Comparison of ENCODE assay signal across 31 cellular contexts in the genomic region with DNA sequence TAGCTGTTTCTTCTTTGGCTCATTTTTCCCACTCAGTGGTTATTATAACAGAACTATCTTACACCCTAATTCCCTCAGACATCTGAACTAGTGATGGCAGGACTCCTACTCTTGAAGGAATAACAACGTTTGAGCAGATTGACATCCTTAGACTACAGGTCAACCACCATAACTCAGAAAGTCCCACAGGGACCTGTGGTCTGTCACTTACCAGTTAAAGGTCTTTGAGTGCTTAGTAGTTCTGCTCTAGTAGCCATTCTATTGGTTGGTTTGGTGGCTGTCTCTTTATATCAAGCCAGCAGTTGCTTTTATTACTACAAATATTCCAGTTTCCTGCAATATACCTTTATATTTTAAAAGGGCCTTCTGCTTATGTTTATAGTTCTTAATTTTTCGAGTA.
"Had no signal": no experiment of that assay in that cellular context is flagged by ENCODE, and none has a peak within 500 bp of the region (broad histone marks: within the 10 kb centered on the region; RNA-seq: fewer than 3 reads in every experiment).

No MANE protein-coding gene starts in this region.

- H3K27me3 Mint-ChIP-seq: activated CD4-positive, alpha-beta T cell treated with anti-CD3 and anti-CD28 coated beads, Interleukin-2, amount 10 ng/mL, durations not matched to agents 24 days and 14 days; activated CD8-positive, alpha-beta T cell treated with anti-CD3 and anti-CD28 coated beads for 36 hours; activated naive CD4-positive, alpha-beta T cell treated with anti-CD3 and anti-CD28 coated beads, Interleukin-2, amount 50 U/mL, for 24 hours; activated naive CD8-positive, alpha-beta T cell treated with anti-CD3 and anti-CD28 coated beads, Interleukin-2, amount 10 ng/mL, durations not matched to agents 7 days and 5 days; activated T-helper 17 cell treated with anti-CD3 and anti-CD28 coated beads, Interleukin-2, amount 50 U/mL, for 72 hours had no signal

- H3K4me1 Mint-ChIP-seq: activated naive CD4-positive, alpha-beta T cell treated with anti-CD3 and anti-CD28 coated beads, Interleukin-2, amount 50 U/mL, for 24 hours; activated T-helper 17 cell treated with anti-CD3 and anti-CD28 coated beads, Interleukin-2, amount 50 U/mL, for 72 hours had no signal

- H3K9me3 ChIP-seq: ascending aorta, SJCRH30 had no signal

- H3K27me3 ChIP-seq: ascending aorta, cardiac muscle cell, SJCRH30 had no signal

- H3K27ac ChIP-seq: ascending aorta, cardiac muscle cell, SJCRH30, SK-N-MC, WERI-Rb-1 had no signal

- H3K9me3 Mint-ChIP-seq: activated CD4-positive, alpha-beta T cell treated with anti-CD3 and anti-CD28 coated beads, Interleukin-2, amount 10 ng/mL, durations not matched to agents 24 days and 14 days; activated CD8-positive, alpha-beta T cell treated with anti-CD3 and anti-CD28 coated beads for 36 hours; activated naive CD4-positive, alpha-beta T cell treated with anti-CD3 and anti-CD28 coated beads, Interleukin-2, amount 50 U/mL, for 24 hours; activated naive CD8-positive, alpha-beta T cell treated with anti-CD3 and anti-CD28 coated beads, Interleukin-2, amount 10 ng/mL, durations not matched to agents 7 days and 5 days; activated T-cell treated with anti-CD3 and anti-CD28 coated beads, Interleukin-2, amount 50 U/mL, for 72 hours; activated T-helper 17 cell treated with anti-CD3 and anti-CD28 coated beads, Interleukin-2, amount 50 U/mL, for 72 hours had no signal

- DNase-seq: activated CD4-positive, alpha-beta T cell treated with anti-CD3 and anti-CD28 coated beads, Interleukin-2, amount 10 ng/mL, durations not matched to agents 24 days and 14 days; activated CD4-positive, alpha-beta T cell treated with anti-CD3 and anti-CD28 coated beads, Interleukin-2, amount 50 U/mL, for 4 hours; activated CD8-positive, alpha-beta T cell treated with anti-CD3 and anti-CD28 coated beads for 36 hours; activated effector memory CD4-positive, alpha-beta T cell treated with anti-CD3 and anti-CD28 coated beads, Interleukin-2, amount 50 U/mL, for 16 hours; activated naive CD4-positive, alpha-beta T cell; activated naive CD8-positive, alpha-beta T cell treated with anti-CD3 and anti-CD28 coated beads, Interleukin-2, amount 10 ng/mL, durations not matched to agents 7 days and 5 days; activated T-cell treated with anti-CD3 and anti-CD28 coated beads, Interleukin-2, amount 50 U/mL, for 1 hour; activated T-cell treated with anti-CD3 and anti-CD28 coated beads, Interleukin-2, amount 50 U/mL, for 72 hours; amygdala; KG1; MM.1S; MV-4-11; NCI-H1092 treated with DMSO at 0.1 percent for 48 hours; NCI-H146; NCI-H187; NCI-H2081; NCI-H2171 treated with DMSO at 0.1 percent for 48 hours; NCI-H2227 treated with DMSO at 0.1 percent for 48 hours; NCI-H446; NCI-H524; NCI-H69; SHP77; SJCRH30; T1000; WERI-Rb-1 had no signal

- H3K4me3 ChIP-seq: ascending aorta, cardiac muscle cell, SJCRH30, SK-N-MC had no signal

- H3K27ac Mint-ChIP-seq: activated CD4-positive, alpha-beta T cell treated with anti-CD3 and anti-CD28 coated beads, Interleukin-2, amount 10 ng/mL, durations not matched to agents 24 days and 14 days; activated naive CD4-positive, alpha-beta T cell treated with anti-CD3 and anti-CD28 coated beads, Interleukin-2, amount 50 U/mL, for 24 hours; activated naive CD8-positive, alpha-beta T cell treated with anti-CD3 and anti-CD28 coated beads, Interleukin-2, amount 10 ng/mL, durations not matched to agents 7 days and 5 days; activated T-cell treated with anti-CD3 and anti-CD28 coated beads, Interleukin-2, amount 50 U/mL, for 72 hours; activated T-helper 17 cell treated with anti-CD3 and anti-CD28 coated beads, Interleukin-2, amount 50 U/mL, for 72 hours had no signal

- ATAC-seq: activated CD8-positive, alpha-beta T cell treated with anti-CD3 and anti-CD28 coated beads for 36 hours; activated T-cell treated with anti-CD3 and anti-CD28 coated beads, Interleukin-2, amount 50 U/mL, for 72 hours; activated T-helper 17 cell treated with anti-CD3 and anti-CD28 coated beads, Interleukin-2, amount 50 U/mL, for 72 hours; Panc1 had no signal

- H3K4me1 ChIP-seq: ascending aorta, SJCRH30 had no signal

- H3K4me3 Mint-ChIP-seq: activated CD4-positive, alpha-beta T cell treated with anti-CD3 and anti-CD28 coated beads, Interleukin-2, amount 10 ng/mL, durations not matched to agents 24 days and 14 days; activated CD8-positive, alpha-beta T cell treated with anti-CD3 and anti-CD28 coated beads for 36 hours; activated naive CD4-positive, alpha-beta T cell treated with anti-CD3 and anti-CD28 coated beads, Interleukin-2, amount 50 U/mL, for 24 hours; activated naive CD8-positive, alpha-beta T cell treated with anti-CD3 and anti-CD28 coated beads, Interleukin-2, amount 10 ng/mL, durations not matched to agents 7 days and 5 days; activated T-cell treated with anti-CD3 and anti-CD28 coated beads, Interleukin-2, amount 50 U/mL, for 72 hours; activated T-helper 17 cell treated with anti-CD3 and anti-CD28 coated beads, Interleukin-2, amount 50 U/mL, for 72 hours had no signal
